Comparison of ENCODE assay signal across 3 cellular contexts in the genomic region with DNA sequence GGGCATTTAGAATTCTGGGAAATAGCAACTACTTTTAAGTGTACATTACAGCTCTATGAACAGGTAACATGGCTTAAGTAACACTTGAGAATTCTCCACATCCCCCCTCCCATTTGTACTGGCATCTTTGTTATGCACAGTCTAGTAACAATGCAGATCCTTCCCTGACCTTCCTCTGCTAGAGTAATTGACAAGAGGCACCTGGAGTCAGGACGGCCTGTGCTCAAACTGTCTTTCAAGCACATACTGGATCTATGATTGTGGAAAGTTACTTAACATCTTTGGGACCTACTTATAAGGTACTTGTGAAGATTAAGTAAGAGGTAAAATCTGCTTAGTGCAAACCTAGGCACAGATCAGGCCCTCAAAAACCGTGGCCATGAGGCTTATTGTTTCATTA.
TF ChIP-seq lines count a peak whose summit lies in the region.

No MANE protein-coding gene starts in this region.

TF ChIP-seq in IMR-90, 13 proteins besides CTCF, POLR2A, EP300 and RAD21:
- TF ChIP-seq BHLHE40 (IDR thresholded peaks at IDR 0.05; ENCODE audit: low read depth, low read length) (no peak), NFE2L2 (IDR thresholded peaks at IDR 0.05; ENCODE audit: low read depth, low read length) (no peak), RCOR1 (IDR thresholded peaks at IDR 0.05; ENCODE audit: insufficient replicate concordance, low read length) (no peak), FOS (IDR thresholded peaks at IDR 0.05; ENCODE audit: low read depth, low read length) (no peak), CEBPB (IDR thresholded peaks at IDR 0.05; ENCODE audit: low read depth, low read length) (no peak), MAZ (IDR thresholded peaks at IDR 0.05; ENCODE audit: borderline replicate concordance, low read depth, low read length) (no peak), SMC3 (IDR thresholded peaks at IDR 0.05; ENCODE audit: low read depth, low read length) (no peak), USF2 (IDR thresholded peaks at IDR 0.05; ENCODE audit: low read depth, low read length) (no peak), MAFK (IDR thresholded peaks at IDR 0.05; ENCODE audit: low read depth, low read length) (no peak), MXI1 (IDR thresholded peaks at IDR 0.05; ENCODE audit: borderline replicate concordance, low read depth, low read length) (no peak), RFX5 (IDR thresholded peaks at IDR 0.05; ENCODE audit: low read depth, low read length) (no peak), CHD1 (IDR thresholded peaks at IDR 0.05; ENCODE audit: low read depth, low read length) (no peak)
- TF ChIP-seq, protein P1, sequence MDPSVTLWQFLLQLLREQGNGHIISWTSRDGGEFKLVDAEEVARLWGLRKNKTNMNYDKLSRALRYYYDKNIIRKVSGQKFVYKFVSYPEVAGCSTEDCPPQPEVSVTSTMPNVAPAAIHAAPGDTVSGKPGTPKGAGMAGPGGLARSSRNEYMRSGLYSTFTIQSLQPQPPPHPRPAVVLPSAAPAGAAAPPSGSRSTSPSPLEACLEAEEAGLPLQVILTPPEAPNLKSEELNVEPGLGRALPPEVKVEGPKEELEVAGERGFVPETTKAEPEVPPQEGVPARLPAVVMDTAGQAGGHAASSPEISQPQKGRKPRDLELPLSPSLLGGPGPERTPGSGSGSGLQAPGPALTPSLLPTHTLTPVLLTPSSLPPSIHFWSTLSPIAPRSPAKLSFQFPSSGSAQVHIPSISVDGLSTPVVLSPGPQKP (IDR thresholded peaks at IDR 0.05; ENCODE audit: borderline replicate concordance, low read depth, low read length), result no peak

TF ChIP-seq in WTC11, 78 proteins besides CTCF, POLR2A, EP300 and RAD21:
- no peak for TF ChIP-seq ZNF121 (CRISPR knock-in tag; IDR thresholded peaks at IDR 0.05)
- TF ChIP-seq TCF7 (CRISPR knock-in tag; IDR thresholded peaks at IDR 0.05; ENCODE audit: low read depth), result no peak
- no peak for TF ChIP-seq FOXJ3 (CRISPR knock-in tag; IDR thresholded peaks at IDR 0.05; ENCODE audit: borderline replicate concordance)
- no peak for TF ChIP-seq TEAD1 (CRISPR knock-in tag; IDR thresholded peaks at IDR 0.05)
- TF ChIP-seq ESRRA (CRISPR knock-in tag; IDR thresholded peaks at IDR 0.05; ENCODE audit: borderline replicate concordance), result no peak
- TF ChIP-seq CREB1 (CRISPR knock-in tag; IDR thresholded peaks at IDR 0.05), result no peak
- TF ChIP-seq, protein P2, sequence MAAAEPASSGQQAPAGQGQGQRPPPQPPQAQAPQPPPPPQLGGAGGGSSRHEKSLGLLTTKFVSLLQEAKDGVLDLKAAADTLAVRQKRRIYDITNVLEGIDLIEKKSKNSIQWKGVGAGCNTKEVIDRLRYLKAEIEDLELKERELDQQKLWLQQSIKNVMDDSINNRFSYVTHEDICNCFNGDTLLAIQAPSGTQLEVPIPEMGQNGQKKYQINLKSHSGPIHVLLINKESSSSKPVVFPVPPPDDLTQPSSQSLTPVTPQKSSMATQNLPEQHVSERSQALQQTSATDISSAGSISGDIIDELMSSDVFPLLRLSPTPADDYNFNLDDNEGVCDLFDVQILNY (CRISPR knock-in tag; IDR thresholded peaks at IDR 0.05), result no peak
- no peak for TF ChIP-seq SMAD4 (CRISPR knock-in tag; IDR thresholded peaks at IDR 0.05)

TF ChIP-seq in HepG2, 621 proteins besides CTCF, POLR2A, EP300 and RAD21:
- TF ChIP-seq, protein P3, sequence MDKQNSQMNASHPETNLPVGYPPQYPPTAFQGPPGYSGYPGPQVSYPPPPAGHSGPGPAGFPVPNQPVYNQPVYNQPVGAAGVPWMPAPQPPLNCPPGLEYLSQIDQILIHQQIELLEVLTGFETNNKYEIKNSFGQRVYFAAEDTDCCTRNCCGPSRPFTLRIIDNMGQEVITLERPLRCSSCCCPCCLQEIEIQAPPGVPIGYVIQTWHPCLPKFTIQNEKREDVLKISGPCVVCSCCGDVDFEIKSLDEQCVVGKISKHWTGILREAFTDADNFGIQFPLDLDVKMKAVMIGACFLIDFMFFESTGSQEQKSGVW (CRISPR knock-in tag; IDR thresholded peaks at IDR 0.05; ENCODE audit: borderline replicate concordance), result no peak
- TF ChIP-seq, protein P4, sequence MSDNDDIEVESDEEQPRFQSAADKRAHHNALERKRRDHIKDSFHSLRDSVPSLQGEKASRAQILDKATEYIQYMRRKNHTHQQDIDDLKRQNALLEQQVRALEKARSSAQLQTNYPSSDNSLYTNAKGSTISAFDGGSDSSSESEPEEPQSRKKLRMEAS (IDR thresholded peaks at IDR 0.05), result no peak
- no peak for TF ChIP-seq ZNF800 (CRISPR knock-in tag; IDR thresholded peaks at IDR 0.05)
- no peak for TF ChIP-seq ZNF326 (CRISPR knock-in tag; IDR thresholded peaks at IDR 0.05; ENCODE audit: borderline replicate concordance)
- TF ChIP-seq HNF4A (CRISPR knock-in tag; IDR thresholded peaks at IDR 0.05), result no peak
- TF ChIP-seq U2AF1 (optimal IDR thresholded peaks at IDR 0.05; ENCODE audit: low read depth, low read length), result no peak
- no peak for TF ChIP-seq MLLT10 (CRISPR knock-in tag; IDR thresholded peaks at IDR 0.05)
- no peak for TF ChIP-seq ZNF430 (CRISPR knock-in tag; IDR thresholded peaks at IDR 0.05)
- TF ChIP-seq ZNF746 (CRISPR knock-in tag; IDR thresholded peaks at IDR 0.05), result no peak
- TF ChIP-seq, protein P5, sequence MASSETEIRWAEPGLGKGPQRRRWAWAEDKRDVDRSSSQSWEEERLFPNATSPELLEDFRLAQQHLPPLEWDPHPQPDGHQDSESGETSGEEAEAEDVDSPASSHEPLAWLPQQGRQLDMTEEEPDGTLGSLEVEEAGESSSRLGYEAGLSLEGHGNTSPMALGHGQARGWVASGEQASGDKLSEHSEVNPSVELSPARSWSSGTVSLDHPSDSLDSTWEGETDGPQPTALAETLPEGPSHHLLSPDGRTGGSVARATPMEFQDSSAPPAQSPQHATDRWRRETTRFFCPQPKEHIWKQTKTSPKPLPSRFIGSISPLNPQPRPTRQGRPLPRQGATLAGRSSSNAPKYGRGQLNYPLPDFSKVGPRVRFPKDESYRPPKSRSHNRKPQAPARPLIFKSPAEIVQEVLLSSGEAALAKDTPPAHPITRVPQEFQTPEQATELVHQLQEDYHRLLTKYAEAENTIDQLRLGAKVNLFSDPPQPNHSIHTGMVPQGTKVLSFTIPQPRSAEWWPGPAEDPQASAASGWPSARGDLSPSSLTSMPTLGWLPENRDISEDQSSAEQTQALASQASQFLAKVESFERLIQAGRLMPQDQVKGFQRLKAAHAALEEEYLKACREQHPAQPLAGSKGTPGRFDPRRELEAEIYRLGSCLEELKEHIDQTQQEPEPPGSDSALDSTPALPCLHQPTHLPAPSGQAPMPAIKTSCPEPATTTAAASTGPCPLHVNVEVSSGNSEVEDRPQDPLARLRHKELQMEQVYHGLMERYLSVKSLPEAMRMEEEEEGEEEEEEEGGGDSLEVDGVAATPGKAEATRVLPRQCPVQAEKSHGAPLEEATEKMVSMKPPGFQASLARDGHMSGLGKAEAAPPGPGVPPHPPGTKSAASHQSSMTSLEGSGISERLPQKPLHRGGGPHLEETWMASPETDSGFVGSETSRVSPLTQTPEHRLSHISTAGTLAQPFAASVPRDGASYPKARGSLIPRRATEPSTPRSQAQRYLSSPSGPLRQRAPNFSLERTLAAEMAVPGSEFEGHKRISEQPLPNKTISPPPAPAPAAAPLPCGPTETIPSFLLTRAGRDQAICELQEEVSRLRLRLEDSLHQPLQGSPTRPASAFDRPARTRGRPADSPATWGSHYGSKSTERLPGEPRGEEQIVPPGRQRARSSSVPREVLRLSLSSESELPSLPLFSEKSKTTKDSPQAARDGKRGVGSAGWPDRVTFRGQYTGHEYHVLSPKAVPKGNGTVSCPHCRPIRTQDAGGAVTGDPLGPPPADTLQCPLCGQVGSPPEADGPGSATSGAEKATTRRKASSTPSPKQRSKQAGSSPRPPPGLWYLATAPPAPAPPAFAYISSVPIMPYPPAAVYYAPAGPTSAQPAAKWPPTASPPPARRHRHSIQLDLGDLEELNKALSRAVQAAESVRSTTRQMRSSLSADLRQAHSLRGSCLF (CRISPR knock-in tag; IDR thresholded peaks at IDR 0.05; ENCODE audit: borderline replicate concordance), result no peak
- TF ChIP-seq ZNF773 (CRISPR knock-in tag; IDR thresholded peaks at IDR 0.05; ENCODE audit: borderline replicate concordance), result no peak
- TF ChIP-seq TMF1 (CRISPR knock-in tag; IDR thresholded peaks at IDR 0.05; ENCODE audit: low read depth), result no peak
- TF ChIP-seq, protein P6, sequence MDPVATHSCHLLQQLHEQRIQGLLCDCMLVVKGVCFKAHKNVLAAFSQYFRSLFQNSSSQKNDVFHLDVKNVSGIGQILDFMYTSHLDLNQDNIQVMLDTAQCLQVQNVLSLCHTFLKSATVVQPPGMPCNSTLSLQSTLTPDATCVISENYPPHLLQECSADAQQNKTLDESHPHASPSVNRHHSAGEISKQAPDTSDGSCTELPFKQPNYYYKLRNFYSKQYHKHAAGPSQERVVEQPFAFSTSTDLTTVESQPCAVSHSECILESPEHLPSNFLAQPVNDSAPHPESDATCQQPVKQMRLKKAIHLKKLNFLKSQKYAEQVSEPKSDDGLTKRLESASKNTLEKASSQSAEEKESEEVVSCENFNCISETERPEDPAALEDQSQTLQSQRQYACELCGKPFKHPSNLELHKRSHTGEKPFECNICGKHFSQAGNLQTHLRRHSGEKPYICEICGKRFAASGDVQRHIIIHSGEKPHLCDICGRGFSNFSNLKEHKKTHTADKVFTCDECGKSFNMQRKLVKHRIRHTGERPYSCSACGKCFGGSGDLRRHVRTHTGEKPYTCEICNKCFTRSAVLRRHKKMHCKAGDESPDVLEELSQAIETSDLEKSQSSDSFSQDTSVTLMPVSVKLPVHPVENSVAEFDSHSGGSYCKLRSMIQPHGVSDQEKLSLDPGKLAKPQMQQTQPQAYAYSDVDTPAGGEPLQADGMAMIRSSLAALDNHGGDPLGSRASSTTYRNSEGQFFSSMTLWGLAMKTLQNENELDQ (CRISPR knock-in tag; IDR thresholded peaks at IDR 0.05; ENCODE audit: borderline replicate concordance), result no peak
- no peak for TF ChIP-seq ATRX (CRISPR knock-in tag; IDR thresholded peaks at IDR 0.05; ENCODE audit: borderline replicate concordance)
- TF ChIP-seq ZNF564 (CRISPR knock-in tag; IDR thresholded peaks at IDR 0.05), result no peak
- no peak for TF ChIP-seq ZNF263 (CRISPR knock-in tag; IDR thresholded peaks at IDR 0.05)
